Comparison of ENCODE assay signal across 20 cellular contexts in the genomic region with DNA sequence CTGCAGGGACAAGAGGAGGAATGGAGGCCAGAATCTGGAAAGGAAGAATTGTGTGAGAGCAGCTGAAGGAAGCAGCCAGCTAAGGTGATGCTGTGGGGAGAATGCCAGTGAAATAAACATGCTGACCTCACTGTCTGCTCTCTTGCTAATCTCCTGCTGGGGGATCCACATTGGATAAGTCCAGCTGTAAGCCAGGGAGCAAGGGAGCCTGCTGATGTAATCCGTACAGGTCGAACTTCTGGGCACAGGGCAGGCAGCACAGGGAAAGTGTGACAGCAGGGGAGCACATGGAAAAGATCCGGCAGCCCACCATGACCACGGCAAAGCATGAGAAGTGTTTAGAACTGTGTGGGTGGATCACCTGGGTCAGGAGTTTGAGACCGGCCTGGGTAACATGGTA. TPM values are rescaled to one million over a fixed set of nuclear protein-coding genes. Genes with fewer than 3 reads are reported as not detected.
A peak's percentile ranks its signal among the peaks of the same experiment; 100 is the strongest.
DNase-seq lines count a peak whose midpoint lies in the region; FAIRE-seq and TF ChIP-seq lines count a peak whose summit lies in the region.
"Had no signal": no experiment of that assay in that cellular context is flagged by ENCODE, and none has a peak within 500 bp of the region (broad histone marks: within the 10 kb centered on the region; RNA-seq: fewer than 3 reads in every experiment).

No MANE protein-coding gene starts in this region.

- no peaks in the 10 kb centered on the region for H4K20me1 ChIP-seq in hepatocyte (ENCODE audit: insufficient read depth, poor library complexity, severe bottlenecking)

- POLR2A ChIA-PET in activated CD4-positive, alpha-beta T cell treated with anti-CD3 and anti-CD28 coated beads, Interleukin-2, amount 10 ng/mL, durations not matched to agents 7 days and 5 days (lab: Charles Lee) = no interaction called here

- no peak overlapping the region for H3K4me3 ChIP-seq in WERI-Rb-1 (ENCODE audit: low read depth, low read length)
- H3K4me3 ChIP-seq in hepatocyte = no peak overlapping the region
- H3K4me3 ChIP-seq in prostate gland = no peak overlapping the region
- H3K4me3 ChIP-seq: GM23248, MG63 had no signal

- H3K27ac ChIP-seq in WERI-Rb-1 = peak overlapping the region; percentile 72
- no peak overlapping the region for H3K27ac ChIP-seq in hepatocyte
- no peak overlapping the region for H3K27ac ChIP-seq in prostate gland
- H3K27ac ChIP-seq: GM23248 had no signal

- peak; percentile 64 for FAIRE-seq in D721Med (lab: Jason Lieb, UNC)
- FAIRE-seq: GM12891, GM18507 had no signal

- no peak overlapping the region for H3K4me3 Mint-ChIP-seq in activated CD4-positive, alpha-beta T cell treated with anti-CD3 and anti-CD28 coated beads, Interleukin-2, amount 10 ng/mL, durations not matched to agents 7 days and 5 days
- H3K4me3 Mint-ChIP-seq: CD4-positive, CD25-positive, alpha-beta regulatory T cell; HFFc6 had no signal

- CTCF ChIA-PET in activated CD4-positive, alpha-beta T cell treated with anti-CD3 and anti-CD28 coated beads, Interleukin-2, amount 10 ng/mL, durations not matched to agents 7 days and 5 days (lab: Charles Lee) = interaction anchor here (2.0 to 2.1 kb wide), 2 partner anchors 13 to 79 kb away, joined by 4 to 7 read pairs; no protein-coding TSS in a partner anchor

- peak; percentile 75 for DNase-seq in D721Med (ENCODE audit: insufficient read length, low spot score)
- DNase-seq in H4 (ENCODE audit: low spot score) = peak; percentile 42
- DNase-seq in WERI-Rb-1 = peak; percentile 86
- peak; percentile 30 for DNase-seq in hepatocyte (ENCODE audit: low spot score)
- no peak for DNase-seq in HT-29 (ENCODE audit: low spot score)
- no peak for DNase-seq in prostate gland (ENCODE audit: low spot score)
- no peak for DNase-seq in activated CD4-positive, alpha-beta T cell treated with anti-CD3 and anti-CD28 coated beads, Interleukin-2, amount 10 ng/mL, durations not matched to agents 7 days and 5 days
- DNase-seq: CD4-positive, CD25-positive, alpha-beta regulatory T cell; DND-41; GDM1; GM23248; HFFc6; Karpas-422; MG63; NCI-H1105; NCI-H187; NCI-H345; NCI-H526 treated with DMSO at 0.1 percent for 48 hours had no signal

- peaks cover 4% of the 10 kb centered on the region for H3K4me1 Mint-ChIP-seq in activated CD4-positive, alpha-beta T cell treated with anti-CD3 and anti-CD28 coated beads, Interleukin-2, amount 10 ng/mL, durations not matched to agents 7 days and 5 days

- no peaks in the 10 kb centered on the region for H3K9me3 Mint-ChIP-seq in activated CD4-positive, alpha-beta T cell treated with anti-CD3 and anti-CD28 coated beads, Interleukin-2, amount 10 ng/mL, durations not matched to agents 7 days and 5 days
- H3K9me3 Mint-ChIP-seq: CD4-positive, CD25-positive, alpha-beta regulatory T cell; HFFc6 had no signal

- H3K9me2 ChIP-seq in hepatocyte (replicated peaks; ENCODE audit: insufficient read depth) = no peaks in the 10 kb centered on the region

- WGBS in hepatocyte (ENCODE audit: low lambda C conversion rate, missing lambda C conversion rate) = 81% methylated on average over 5 of the region's 5 CpGs
- 89% methylated on average over 5 of the region's 5 CpGs for WGBS in prostate gland

- no peak for TF ChIP-seq POLR2A in prostate gland (IDR thresholded peaks at IDR 0.05)

- H3K4me1 ChIP-seq in hepatocyte (ENCODE audit: insufficient read depth) = no peaks in the 10 kb centered on the region
- no peaks in the 10 kb centered on the region for H3K4me1 ChIP-seq in prostate gland (replicated peaks)

- H3K27me3 Mint-ChIP-seq in activated CD4-positive, alpha-beta T cell treated with anti-CD3 and anti-CD28 coated beads, Interleukin-2, amount 10 ng/mL, durations not matched to agents 7 days and 5 days = no peaks in the 10 kb centered on the region

- H3K27me3 ChIP-seq in WERI-Rb-1 (ENCODE audit: insufficient read depth, low read depth, severe bottlenecking) = no peaks in the 10 kb centered on the region
- H3K27me3 ChIP-seq in hepatocyte = no peaks in the 10 kb centered on the region
- no peaks in the 10 kb centered on the region for H3K27me3 ChIP-seq in prostate gland (replicated peaks; ENCODE audit: insufficient read depth)
- H3K27me3 ChIP-seq: MG63 had no signal

- intact Hi-C loops in prostate gland (cut with DNase I) = no loop called here

- no peak overlapping the region for H2AFZ ChIP-seq in hepatocyte
- H2AFZ ChIP-seq: GM23248 had no signal

- H3K9me3 ChIP-seq in WERI-Rb-1 (ENCODE audit: severe bottlenecking) (no peaks in the 10 kb centered on the region), hepatocyte (ENCODE audit: low read depth) (no peaks in the 10 kb centered on the region), prostate gland (no peaks in the 10 kb centered on the region)
- H3K9me3 ChIP-seq: MG63 had no signal

- H3K79me2 ChIP-seq in hepatocyte = no peaks in the 10 kb centered on the region

- H3K36me3 ChIP-seq in WERI-Rb-1 (no peaks in the 10 kb centered on the region), hepatocyte (replicated peaks; ENCODE audit: insufficient read depth, low read depth) (no peaks in the 10 kb centered on the region), prostate gland (no peaks in the 10 kb centered on the region)
- H3K36me3 ChIP-seq: MG63 had no signal

- no peak for TF ChIP-seq CTCF in D721Med (IDR thresholded peaks at IDR 0.05; ENCODE audit: insufficient read depth, missing control alignments)
- TF ChIP-seq CTCF in WERI-Rb-1 (IDR thresholded peaks at IDR 0.05; ENCODE audit: low read depth, low read length) = no peak
- no peak for TF ChIP-seq CTCF in hepatocyte (IDR thresholded peaks at IDR 0.05; ENCODE audit: poor library complexity)
- TF ChIP-seq CTCF in prostate gland (IDR thresholded peaks at IDR 0.05) = no peak

- no peaks in the 10 kb centered on the region for H3K36me3 Mint-ChIP-seq in activated CD4-positive, alpha-beta T cell treated with anti-CD3 and anti-CD28 coated beads, Interleukin-2, amount 10 ng/mL, durations not matched to agents 7 days and 5 days (ENCODE audit: low read depth)
- H3K36me3 Mint-ChIP-seq: CD4-positive, CD25-positive, alpha-beta regulatory T cell had no signal

- H3K27ac Mint-ChIP-seq in activated CD4-positive, alpha-beta T cell treated with anti-CD3 and anti-CD28 coated beads, Interleukin-2, amount 10 ng/mL, durations not matched to agents 7 days and 5 days = no peak overlapping the region
- H3K27ac Mint-ChIP-seq: HFFc6 had no signal

- H3K4me2 ChIP-seq in hepatocyte = no peak overlapping the region

RNA-seq across cellular contexts. Expression of gene XPO6, which starts 7.5 kb away (rescaled TPM):
- 46.8 and 54.2 TPM in 2 replicates for total RNA-seq in H4 (2014; rRNA removed; shearing (Covaris generic))
- total RNA-seq in hepatocyte = 49.7 and 111 TPM in 2 replicates
- polyA plus RNA-seq in hepatocyte = 39.8 and 48.8 TPM in 2 replicates
- 178 and 193 TPM in 2 replicates for total RNA-seq in HT-29 (2014; rRNA removed; shearing (Covaris generic))
- total RNA-seq in prostate gland = 100 to 1,000 TPM in 1 of 2 donors, 10 to 100 TPM in 1; 51.1 to 145 TPM
- total RNA-seq in activated CD4-positive, alpha-beta T cell treated with anti-CD3 and anti-CD28 coated beads, Interleukin-2, amount 10 ng/mL, durations not matched to agents 7 days and 5 days = 100 to 1,000 TPM; 237 to 304 TPM

Comparison
In these comparisons a context has a peak if more than half of its experiments do, and no peak if none do; other contexts are left out.
1. DNase-seq: peak in D721Med (single experiment), H4 (single experiment), WERI-Rb-1 (single experiment) and hepatocyte (single experiment); none in HT-29 (single experiment), prostate gland (single experiment) and activated CD4-positive, alpha-beta T cell treated with anti-CD3 and anti-CD28 coated beads, Interleukin-2, amount 10 ng/mL, durations not matched to agents 7 days and 5 days (single experiment).